ENCODE assay signal across 30 cellular contexts in genomic region chr18:76251691-76252090, GRCh38.
"Had no signal": no experiment of that assay in that cellular context is flagged by ENCODE, and none has a peak within 500 bp of the region (broad histone marks: within the 10 kb centered on the region; RNA-seq: fewer than 3 reads in every experiment).

No MANE protein-coding gene starts in this region.

- H3K36me3 ChIP-seq: adrenal gland, ascending aorta, brain microvascular endothelial cell, breast epithelium, cardiac muscle cell had no signal

- H3K4me1 ChIP-seq: adrenal gland, ascending aorta, body of pancreas, breast epithelium had no signal

- H3K9me3 ChIP-seq: adrenal gland, ascending aorta, body of pancreas, breast epithelium had no signal

- H3K4me3 ChIP-seq: adrenal gland, ascending aorta, body of pancreas, breast epithelium, cardiac muscle cell had no signal

- DNase-seq: activated effector memory CD4-positive, alpha-beta T cell treated with anti-CD3 and anti-CD28 coated beads, Interleukin-2, amount 50 U/mL, for 16 hours; activated effector memory CD4-positive, alpha-beta T cell treated with Interleukin-2 at 50 U/mL for 16 hours; activated gamma-delta T cell; activated gamma-delta T cell treated with Interleukin-2 at 50 U/mL for 16 hours; activated naive CD4-positive, alpha-beta T cell; activated naive CD4-positive, alpha-beta T cell treated with anti-CD3 and anti-CD28 coated beads for 36 hours; activated naive CD4-positive, alpha-beta T cell treated with anti-CD3 and anti-CD28 coated beads, Interleukin-2, amount 10 ng/mL, durations not matched to agents 7 days and 5 days; activated naive CD4-positive, alpha-beta T cell treated with anti-CD3 and anti-CD28 coated beads, Interleukin-2, amount 50 U/mL, for 16 hours; activated naive CD4-positive, alpha-beta T cell treated with Interleukin-2 at 50 U/mL for 16 hours; activated naive CD8-positive, alpha-beta T cell treated with anti-CD3 and anti-CD28 coated beads for 36 hours; activated naive CD8-positive, alpha-beta T cell treated with anti-CD3 and anti-CD28 coated beads, Interleukin-2, amount 10 ng/mL, durations not matched to agents 7 days and 5 days; activated naive CD8-positive, alpha-beta T cell treated with anti-CD3 and anti-CD28 coated beads, Interleukin-2, amount 50 U/mL, for 24 hours; activated T-cell treated with anti-CD3 and anti-CD28 coated beads, Interleukin-2, amount 50 U/mL, for 1 hour; activated T-cell treated with anti-CD3 and anti-CD28 coated beads, Interleukin-2, amount 50 U/mL, for 24 hours; activated T-cell treated with anti-CD3 and anti-CD28 coated beads, Interleukin-2, amount 50 U/mL, for 4 hours; activated T-cell treated with anti-CD3 and anti-CD28 coated beads, Interleukin-2, amount 50 U/mL, for 48 hours; activated T-cell treated with anti-CD3 and anti-CD28 coated beads, Interleukin-2, amount 50 U/mL, for 72 hours; adrenal gland; amniotic stem cell; amygdala; anterior cingulate cortex; aorta; body of pancreas; brain microvascular endothelial cell; caudate nucleus; central memory CD4-positive, alpha-beta T cell; cerebellar nuclear complex had no signal

- H3K27ac ChIP-seq: adrenal gland, ascending aorta, body of pancreas, brain microvascular endothelial cell, breast epithelium, cardiac muscle cell had no signal

- H3K27me3 ChIP-seq: adrenal gland, ascending aorta, body of pancreas, brain microvascular endothelial cell, breast epithelium, cardiac muscle cell had no signal
